8 cellular contexts compared by ENCODE assay signal in the genomic region with DNA sequence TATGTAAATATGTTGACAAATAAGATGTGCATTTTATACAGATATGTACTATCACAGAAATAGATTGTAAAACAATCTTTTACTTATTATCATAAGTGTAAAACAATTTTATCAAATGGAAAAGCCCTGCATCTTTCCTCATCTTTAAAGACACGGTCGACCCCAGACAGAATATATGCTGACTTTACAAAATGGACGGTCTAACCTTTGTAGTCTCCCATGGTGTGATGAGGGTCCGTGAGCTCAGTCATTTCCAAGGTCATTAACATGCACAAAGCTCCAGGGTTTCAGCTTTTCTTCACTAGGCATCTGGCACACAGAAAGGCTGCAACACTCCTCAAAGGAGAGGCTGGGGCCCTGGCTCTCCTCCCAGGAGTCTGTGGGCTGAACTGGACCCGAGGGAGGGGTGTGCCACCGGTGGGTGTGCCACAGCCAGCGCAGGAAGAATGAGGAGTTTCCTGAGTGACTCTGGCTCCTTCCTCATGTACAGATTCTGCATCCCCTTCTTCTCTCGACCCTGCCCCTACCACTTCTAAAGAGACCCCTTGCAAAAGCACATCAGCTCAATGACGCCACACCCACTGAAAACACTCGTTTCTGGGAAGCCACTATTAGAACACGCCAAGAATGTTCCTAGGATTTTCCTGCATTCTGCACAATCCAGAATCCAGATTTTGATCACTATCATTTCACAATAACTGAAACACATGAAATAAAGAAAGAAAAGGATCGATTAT. TPM values are rescaled to one million over a fixed set of nuclear protein-coding genes. Genes with fewer than 3 reads are reported as not detected.
DNase-seq lines count a peak whose midpoint lies in the region; ATAC-seq and TF ChIP-seq lines count a peak whose summit lies in the region.

No MANE protein-coding gene starts in this region.

- H3K27ac ChIP-seq in IMR-90 (ENCODE audit: insufficient read depth, low read length): peak overlapping the region; percentile 57; the same call in 1 of the 2 replicates
- peak overlapping the region; percentile 69 for H3K27ac ChIP-seq in duodenal mucosa (ENCODE audit: low read depth, low read length)
- peak overlapping the region; percentile 78 to 92 for H3K27ac ChIP-seq in lung (ENCODE audit: low read depth in 1 of 2, low read length in 1 of 2)
- H3K27ac ChIP-seq in suprapubic skin: peak overlapping the region; percentile 89

- H3K4ac ChIP-seq in IMR-90 (ENCODE audit: low read depth, low read length): peak overlapping the region; percentile 55

- H4K20me1 ChIP-seq in IMR-90 (ENCODE audit: insufficient read depth, low read length): no peaks in the 10 kb centered on the region

- H2BK5ac ChIP-seq in IMR-90 (ENCODE audit: low read depth, low read length, poor library complexity, severe bottlenecking): no peak overlapping the region

- peak overlapping the region in 1 of 2 experiments; percentile 14; a peak in 1 of 4 replicates for H4K8ac ChIP-seq in IMR-90 (ENCODE audit: low read depth in 2 of 2, low read length in 2 of 2)

- WGBS in IMR-90 (ENCODE audit: extremely low coverage in 2 of 2, insufficient read length in 1 of 2), 2 experiments: 10% methylated on average over 2 of the region's 12 CpGs; no CpG with 5 or more reads in 1 of the 2 experiments
- WGBS in lung, 2 donors: 23 to 39% methylated on average over 12 of the region's 12 CpGs
- WGBS in suprapubic skin: 15% methylated on average over 12 of the region's 12 CpGs

- H2AK5ac ChIP-seq in IMR-90 (ENCODE audit: low read depth, low read length): no peak overlapping the region; the same call in 1 of the 2 replicates

- no peak overlapping the region for H3K9ac ChIP-seq in IMR-90 (ENCODE audit: low read depth, low read length)
- H3K9ac ChIP-seq in duodenal mucosa (ENCODE audit: low read depth in 1 of 2, low read length in 2 of 2): peak overlapping the region; percentile 15 to 39

- peak overlapping the region; percentile 2; the same call in 1 of the 3 replicates for H2BK15ac ChIP-seq in IMR-90 (ENCODE audit: low read depth, low read length)

- dilution Hi-C loops in IMR-90 (cut with HindIII; ENCODE audit: low sequenced_read_pairs, unreplicated experiment): no loop called here

- peak overlapping the region; percentile 29 for H2AFZ ChIP-seq in IMR-90 (replicated peaks; ENCODE audit: low read length, poor library complexity)

- no peak for TF ChIP-seq POLR2A in IMR-90 (IDR thresholded peaks at IDR 0.05; ENCODE audit: low read depth, low read length)
- no peak for TF ChIP-seq POLR2A in suprapubic skin (IDR thresholded peaks at IDR 0.05)

- H3K4me2 ChIP-seq in IMR-90 (ENCODE audit: low read depth, low read length): peak overlapping the region; percentile 49

- peaks cover 18% of the 10 kb centered on the region for H3K9me1 ChIP-seq in IMR-90 (ENCODE audit: insufficient read depth, low read length)

- no peak overlapping the region for H3K23ac ChIP-seq in IMR-90 (ENCODE audit: low read depth, low read length)

- H3K4me3 ChIP-seq in IMR-90 (ENCODE audit: insufficient read depth, low read depth, low read length) (no peak overlapping the region), duodenal mucosa (ENCODE audit: low read depth in 1 of 2, low read length in 2 of 2) (peak overlapping the region; percentile 46 to 50), lung (peak overlapping the region; percentile 1), suprapubic skin (peak overlapping the region; percentile 41)

- H3K36me3 ChIP-seq in IMR-90 (ENCODE audit: control insufficient read depth, insufficient read depth, low read length): no peaks in the 10 kb centered on the region
- no peaks in the 10 kb centered on the region for H3K36me3 ChIP-seq in duodenal mucosa (ENCODE audit: control insufficient read depth in 1 of 2, insufficient read depth in 2 of 2, low read length in 2 of 2)
- H3K36me3 ChIP-seq in lung (ENCODE audit: control insufficient read depth in 2 of 2, insufficient read depth in 2 of 2, low read length in 2 of 2): no peaks in the 10 kb centered on the region
- H3K36me3 ChIP-seq in suprapubic skin: no peaks in the 10 kb centered on the region

- H2AK9ac ChIP-seq in IMR-90 (replicated peaks; ENCODE audit: low read depth, low read length, poor library complexity): no peak overlapping the region

- no peak for TF ChIP-seq EP300 in suprapubic skin (IDR thresholded peaks at IDR 0.05)

- no peaks in the 10 kb centered on the region for H3K27me3 ChIP-seq in IMR-90 (ENCODE audit: control insufficient read depth, insufficient read depth, low read length)
- no peaks in the 10 kb centered on the region for H3K27me3 ChIP-seq in duodenal mucosa (ENCODE audit: control insufficient read depth in 1 of 2, insufficient read depth in 2 of 2, low read length in 2 of 2)
- no peaks in the 10 kb centered on the region for H3K27me3 ChIP-seq in lung (ENCODE audit: control insufficient read depth, insufficient read depth)
- H3K27me3 ChIP-seq in suprapubic skin: no peaks in the 10 kb centered on the region

- H2BK120ac ChIP-seq in IMR-90 (ENCODE audit: low read depth, low read length): peak overlapping the region; percentile 22

- no peak overlapping the region for H3K14ac ChIP-seq in IMR-90 (replicated peaks; ENCODE audit: low read depth, low read length)

- H3K9me3 ChIP-seq in IMR-90 (ENCODE audit: control insufficient read depth, insufficient read depth, low read length) (no peaks in the 10 kb centered on the region), duodenal mucosa (ENCODE audit: control insufficient read depth in 1 of 2, low read length in 2 of 2) (no peaks in the 10 kb centered on the region), lung (ENCODE audit: control insufficient read depth in 2 of 2, insufficient read depth in 1 of 2, low read length in 1 of 2) (peaks cover 0 to 3% of the 10 kb centered on the region in 2 donors), suprapubic skin (no peaks in the 10 kb centered on the region)

- peak overlapping the region; percentile 17; the same call in 1 of the 2 replicates for H4K5ac ChIP-seq in IMR-90 (ENCODE audit: low read depth, low read length)

- TF ChIP-seq CTCF in IMR-90 (conservative IDR thresholded peaks at IDR 0.05; ENCODE audit: low read depth, low read length) (no peak), lung (IDR thresholded peaks at IDR 0.05; ENCODE audit: control extremely low read depth, extremely low read depth) (no peak), suprapubic skin (IDR thresholded peaks at IDR 0.05) (no peak)

- in situ Hi-C loops in IMR-90 (cut with MboI; ENCODE audit: low sequenced_read_pairs): no loop called here

- no peak overlapping the region for H3K56ac ChIP-seq in IMR-90 (ENCODE audit: extremely low read depth, insufficient read depth, low read length)

- H2BK20ac ChIP-seq in IMR-90 (ENCODE audit: low read depth, low read length): no peak overlapping the region

- intact Hi-C loops in IMR-90 (cut with micrococcal nuclease): loop anchor here (5.0 kb wide), 1 partner anchor 52 kb away; no protein-coding TSS in a partner anchor

- ATAC-seq in IMR-90 (ENCODE audit: low read depth) (peak; percentile 54), lung (ENCODE audit: insufficient read depth, low FRiP score) (peak; percentile 66), GM19397 (IDR thresholded peaks at IDR 0.05; ENCODE audit: unreplicated experiment) (no peak)

- H3K4me1 ChIP-seq in IMR-90 (ENCODE audit: control insufficient read depth, insufficient read depth, low read length): peaks cover 10% of the 10 kb centered on the region
- peaks cover 20 to 31% of the 10 kb centered on the region in 2 donors for H3K4me1 ChIP-seq in duodenal mucosa (ENCODE audit: control insufficient read depth in 1 of 2, insufficient read depth in 2 of 2, low read length in 2 of 2)
- peaks cover 15 to 25% of the 10 kb centered on the region in 2 donors for H3K4me1 ChIP-seq in lung (ENCODE audit: control insufficient read depth in 2 of 2, insufficient read depth in 2 of 2, low read length in 2 of 2)
- peaks cover 57% of the 10 kb centered on the region for H3K4me1 ChIP-seq in suprapubic skin

- DNase-seq in IMR-90 (peak; percentile 30), lung (ENCODE audit: low spot score) (peak; percentile 61), suprapubic skin (ENCODE audit: low spot score in 2 of 2) (peak; percentile 79 to 80), iPS-NIHi11 (ENCODE audit: low spot score) (no peak), epidermal melanocyte (ENCODE audit: insufficient read length, low spot score) (no peak), SIG-M5 (lab: John Stamatoyannopoulos, UW) (no peak)

- POLR2A ChIA-PET in IMR-90 (lab: Charles Lee; ENCODE audit: unreplicated experiment): no interaction called here

- no peak overlapping the region for H4K91ac ChIP-seq in IMR-90 (ENCODE audit: insufficient read depth, low read depth, low read length)

- CTCF ChIA-PET in IMR-90 (lab: Yijun Ruan, JAX): interaction anchor here (0.8 kb wide), 1 partner anchor 20 kb away, joined by 3 read pairs; no protein-coding TSS in a partner anchor

- no peak for TF ChIP-seq RAD21 in IMR-90 (IDR thresholded peaks at IDR 0.05; ENCODE audit: low read length)

- H3K18ac ChIP-seq in IMR-90 (ENCODE audit: low read depth, low read length): peak overlapping the region; percentile 31

- BruUV-seq in IMR-90 (replicated peaks; lab: Mats Ljungman, UMichigan): no TSS peak

- peaks cover 0 to 3% of the 10 kb centered on the region in 2 experiments; a peak in 1 of 4 replicates for H3K79me1 ChIP-seq in IMR-90 (ENCODE audit: low read depth in 1 of 2, low read length in 2 of 2)

TF ChIP-seq in IMR-90, 13 proteins besides CTCF, POLR2A, EP300 and RAD21 (continues in another document):
- TF ChIP-seq MXI1 (IDR thresholded peaks at IDR 0.05; ENCODE audit: borderline replicate concordance, low read depth, low read length) (no peak), MAZ (IDR thresholded peaks at IDR 0.05; ENCODE audit: borderline replicate concordance, low read depth, low read length) (no peak; the same call in 1 of the 2 replicates), ELK1 (IDR thresholded peaks at IDR 0.05; ENCODE audit: borderline replicate concordance, low read depth, low read length) (no peak), SMC3 (IDR thresholded peaks at IDR 0.05; ENCODE audit: low read depth, low read length) (no peak), NFE2L2 (IDR thresholded peaks at IDR 0.05; ENCODE audit: low read depth, low read length) (no peak), MAFK (IDR thresholded peaks at IDR 0.05; ENCODE audit: low read depth, low read length) (peak; percentile 95)

RNA-seq across cellular contexts. Expression of gene ABLIM1, which starts 26.2 kb away (rescaled TPM):
- total RNA-seq in IMR-90 (2012; rRNA removed) (9.9 and 11.1 TPM in 2 replicates), lung (100 to 1,000 TPM in 1 of 2 donors, 10 to 100 TPM in 1; 93.4 to 135 TPM), suprapubic skin (100 to 1,000 TPM; 156 to 278 (median 213) TPM)
- polyA plus RNA-seq in IMR-90 (2012; rRNA removed) (7.7 and 8.1 TPM in 2 replicates), lung (10 to 100 TPM; 20.0 to 26.4 TPM)
- polyA plus RNA-seq in IMR-90 (2012; cell fraction: cytosol; rRNA removed): 2.7 and 6.9 TPM in 2 replicates
- polyA plus RNA-seq in IMR-90 (2012; cell fraction: nucleus; rRNA removed; ENCODE audit: low replicate concordance): 10.3 and 22.7 TPM in 2 replicates

Comparison
In these comparisons a context has a peak if more than half of its experiments do, and no peak if none do; other contexts are left out.
1. DNase-seq: peak in IMR-90 (single experiment), lung (single experiment) and suprapubic skin (2 of 2); none in iPS-NIHi11 (single experiment), epidermal melanocyte (single experiment) and SIG-M5 (single experiment).
2. Peak in every context shown above with its lines, with median percentiles within 50 percentile points of each other: H3K27ac ChIP-seq.